Comparison of ENCODE assay signal across 4 cellular contexts in genomic region chr6:73268896-73269295, GRCh38. TPM values are rescaled to one million over a fixed set of nuclear protein-coding genes. Genes with fewer than 3 reads are reported as not detected.
"Had no signal": no experiment of that assay in that cellular context is flagged by ENCODE, and none has a peak within 500 bp of the region (broad histone marks: within the 10 kb centered on the region; RNA-seq: fewer than 3 reads in every experiment).

No MANE protein-coding gene starts in this region.

RNA-seq across cellular contexts. Expression of gene KHDC1L, which starts 43.6 kb away (rescaled TPM):
- total RNA-seq: LHCN-M2, M059J, MCF 10A, NCI-H460 had no signal
